Comparison of ENCODE assay signal across 14 cellular contexts in the genomic region with DNA sequence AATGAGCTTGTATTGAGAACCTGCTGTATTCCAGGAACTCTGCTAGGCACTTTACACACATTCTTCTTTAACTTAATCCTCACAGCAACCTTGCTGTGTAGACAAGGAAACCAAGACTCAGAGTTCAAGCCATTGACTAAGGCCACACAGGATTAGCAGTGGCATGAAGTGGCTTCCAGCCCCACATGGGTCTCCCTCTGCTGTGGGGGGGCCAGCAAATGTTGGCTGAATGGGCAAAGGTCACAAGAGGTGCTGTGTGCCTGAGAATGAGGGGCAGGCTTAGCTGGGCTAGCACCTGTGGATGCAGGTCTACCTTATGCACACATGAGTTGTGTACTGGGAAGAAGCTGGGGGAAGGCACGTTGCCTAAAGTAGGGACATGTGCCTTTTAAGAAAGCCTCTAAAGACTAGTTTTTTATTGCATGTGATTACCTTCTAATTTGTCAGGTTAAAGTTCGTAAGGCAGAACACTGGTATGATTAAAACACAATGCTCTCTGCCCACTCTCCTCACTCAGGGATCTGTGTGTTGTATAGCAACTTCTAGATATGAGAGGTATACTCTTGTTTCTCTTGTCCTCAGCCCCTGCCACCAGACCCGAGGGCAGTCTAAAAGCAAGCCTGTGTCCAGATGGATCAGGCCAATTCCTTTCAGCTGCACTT. TPM values are rescaled to one million over a fixed set of nuclear protein-coding genes. Genes with fewer than 3 reads are reported as not detected.
DNase-seq lines count a peak whose midpoint lies in the region; ATAC-seq and TF ChIP-seq lines count a peak whose summit lies in the region.
"Had no signal": no experiment of that assay in that cellular context is flagged by ENCODE, and none has a peak within 500 bp of the region (broad histone marks: within the 10 kb centered on the region; RNA-seq: fewer than 3 reads in every experiment).

No MANE protein-coding gene starts in this region.

- no peak for TF ChIP-seq CTCF in Caco-2 (IDR thresholded peaks at IDR 0.05; ENCODE audit: insufficient read depth in 1 of 2, low read depth in 1 of 2, low read length in 1 of 2, severe bottlenecking in 1 of 2, unreplicated experiment in 1 of 2)
- TF ChIP-seq CTCF in brain (conservative IDR thresholded peaks at IDR 0.05) = no peak
- TF ChIP-seq CTCF in gastrocnemius medialis (IDR thresholded peaks at IDR 0.05 in 4 of 5, conservative IDR thresholded peaks at IDR 0.05 in 1 of 5) = no peak

- H3K79me2 ChIP-seq in Karpas-422 (ENCODE audit: low read length) = peaks cover 91% of the 10 kb centered on the region

- H3K9me2 ChIP-seq in Karpas-422 (replicated peaks; ENCODE audit: insufficient read depth, low read length) = no peaks in the 10 kb centered on the region

- peaks cover 42% of the 10 kb centered on the region for H3K4me1 ChIP-seq in Caco-2
- H3K4me1 ChIP-seq in Karpas-422 (ENCODE audit: low read length) = peaks cover 29% of the 10 kb centered on the region
- peaks cover 3 to 5% of the 10 kb centered on the region in 2 donors for H3K4me1 ChIP-seq in gastrocnemius medialis

- in situ Hi-C loops in gastrocnemius medialis (cut with MboI; ENCODE audit: low sequenced_read_pairs in 4 of 4) = no loop called here

- ATAC-seq in naive thymus-derived CD8-positive, alpha-beta T cell = no peak
- no peak for ATAC-seq in gastrocnemius medialis

- no peak for TF ChIP-seq POLR2A in gastrocnemius medialis (IDR thresholded peaks at IDR 0.05)

- H3K27me3 Mint-ChIP-seq in Caco-2 (ENCODE audit: insufficient read depth, unreplicated experiment) (no peaks in the 10 kb centered on the region), brain (peaks cover 3% of the 10 kb centered on the region)
- no peaks in the 10 kb centered on the region for H3K27me3 Mint-ChIP-seq in naive thymus-derived CD8-positive, alpha-beta T cell

- H3K27me3 ChIP-seq in Caco-2 (replicated peaks; ENCODE audit: control insufficient read depth, insufficient read depth, low read length) (no peaks in the 10 kb centered on the region), Karpas-422 (ENCODE audit: low read length) (no peaks in the 10 kb centered on the region), gastrocnemius medialis (no peaks in the 10 kb centered on the region)
- H3K27me3 ChIP-seq: SJSA1 had no signal

- no peak for DNase-seq in Caco-2
- no peak for DNase-seq in Karpas-422
- no peak for DNase-seq in naive thymus-derived CD8-positive, alpha-beta T cell
- no peak for DNase-seq in Kasumi-1 (lab: John Stamatoyannopoulos, UW)
- no peak for DNase-seq in stimulated activated CD4-positive, alpha-beta T cell treated with anti-CD3 and anti-CD28 coated beads, Interleukin-4, amount 100 ng/mL, for 1 hour
- DNase-seq in gastrocnemius medialis = no peak
- DNase-seq: erythroblast, head of caudate nucleus, KBM-7, NCI-H446, substantia nigra had no signal

- POLR2A ChIA-PET in Caco-2 (lab: Charles Lee) = interaction anchor here (0.9 kb wide), 1 partner anchor 11 kb away, joined by 4 read pairs; a partner anchor contains a TSS
- POLR2A ChIA-PET in naive thymus-derived CD8-positive, alpha-beta T cell (lab: Charles Lee) = interaction anchor here (0.7 to 6.1 kb wide), 7 partner anchors 10 to 413 kb away, joined by 3 to 92 read pairs (median 4); a partner anchor contains a TSS

- H3K36me3 Mint-ChIP-seq in Caco-2 (ENCODE audit: insufficient read depth, unreplicated experiment) (no peaks in the 10 kb centered on the region), brain (no peaks in the 10 kb centered on the region)
- H3K36me3 Mint-ChIP-seq in naive thymus-derived CD8-positive, alpha-beta T cell = peaks cover 0 to 7% (median 0%) of the 10 kb centered on the region in 3 donors

- H3K4me1 Mint-ChIP-seq in Caco-2 (ENCODE audit: low read depth, unreplicated experiment) = peaks cover 30% of the 10 kb centered on the region
- peaks cover 75% of the 10 kb centered on the region for H3K4me1 Mint-ChIP-seq in brain
- H3K4me1 Mint-ChIP-seq in naive thymus-derived CD8-positive, alpha-beta T cell = peaks cover 57 to 91% (median 81%) of the 10 kb centered on the region in 4 donors

- CTCF ChIA-PET in Caco-2 (lab: Charles Lee) = no interaction called here

- no peaks in the 10 kb centered on the region for H3K9me3 Mint-ChIP-seq in Caco-2 (ENCODE audit: unreplicated experiment)
- no peaks in the 10 kb centered on the region for H3K9me3 Mint-ChIP-seq in brain
- H3K9me3 Mint-ChIP-seq in naive thymus-derived CD8-positive, alpha-beta T cell = no peaks in the 10 kb centered on the region

- H3K9me3 ChIP-seq in Caco-2 (no peaks in the 10 kb centered on the region), Karpas-422 (ENCODE audit: low read length) (no peaks in the 10 kb centered on the region), gastrocnemius medialis (no peaks in the 10 kb centered on the region)
- H3K9me3 ChIP-seq: SJSA1 had no signal

- peak overlapping the region; percentile 25 for H3K4me2 ChIP-seq in Karpas-422 (ENCODE audit: low read depth, low read length, poor library complexity, severe bottlenecking)

- no peak overlapping the region for H3K27ac ChIP-seq in Karpas-422 (ENCODE audit: low read length)
- H3K27ac ChIP-seq in gastrocnemius medialis = no peak overlapping the region
- H3K27ac ChIP-seq: C4-2B, SJSA1 had no signal

- peaks cover 30% of the 10 kb centered on the region for H4K20me1 ChIP-seq in Karpas-422 (ENCODE audit: insufficient read depth, low read depth, low read length)

- H3K4me3 ChIP-seq in Caco-2 (ENCODE audit: low read depth, low read length) (no peak overlapping the region), Karpas-422 (ENCODE audit: low read length) (no peak overlapping the region), gastrocnemius medialis (no peak overlapping the region)
- H3K4me3 ChIP-seq: SJSA1 had no signal

- intact Hi-C loops in Caco-2 (cut with micrococcal nuclease; ENCODE audit: unreplicated experiment) = no loop called here
- intact Hi-C loops in gastrocnemius medialis (cut with DNase I; ENCODE audit: low total_unique reads) = no loop called here

- H3K4me3 Mint-ChIP-seq in Caco-2 (ENCODE audit: unreplicated experiment) = no peak overlapping the region
- peak overlapping the region in 1 of 5 experiments; percentile 16 for H3K4me3 Mint-ChIP-seq in brain
- peak overlapping the region; percentile 61 to 94 (median 87) for H3K4me3 Mint-ChIP-seq in naive thymus-derived CD8-positive, alpha-beta T cell

- no TSS peak for BruUV-seq in Caco-2 (replicated peaks; lab: Mats Ljungman, UMichigan)

- H3K36me3 ChIP-seq in Caco-2 (ENCODE audit: control insufficient read depth, insufficient read depth, low read length) (no peaks in the 10 kb centered on the region), Karpas-422 (ENCODE audit: insufficient read depth, low read length) (no peaks in the 10 kb centered on the region), gastrocnemius medialis (no peaks in the 10 kb centered on the region)
- H3K36me3 ChIP-seq: SJSA1 had no signal

- peak overlapping the region; percentile 45; the same call in 1 of the 2 replicates for H3K9ac ChIP-seq in Karpas-422 (ENCODE audit: low read length)

- H2AFZ ChIP-seq in Karpas-422 (ENCODE audit: low read length) = no peak overlapping the region

- H3K27ac Mint-ChIP-seq in Caco-2 (ENCODE audit: unreplicated experiment) (peak overlapping the region; percentile 9), brain (peak overlapping the region in 3 of 5 experiments; percentile 47 to 73 (median 64))
- H3K27ac Mint-ChIP-seq in naive thymus-derived CD8-positive, alpha-beta T cell = peak overlapping the region; percentile 83 to 98 (median 94)

RNA-seq across cellular contexts. Expression of a gene that starts 10.9 kb away (rescaled TPM):
- 25.9 and 28.1 TPM in 2 replicates for total RNA-seq in Caco-2 (2022)
- total RNA-seq in Karpas-422 (2014; rRNA removed; shearing (Covaris generic); ENCODE audit: low replicate concordance) = 10.3 and 15.4 TPM in 2 replicates
- 22.4 TPM for polyA plus RNA-seq in brain (ENCODE audit: insufficient read depth, low read depth, low replicate concordance)
- total RNA-seq in naive thymus-derived CD8-positive, alpha-beta T cell = 10 to 100 TPM; 37.1 to 37.6 TPM
- 1 to 10 TPM; 1.5 to 3.3 (median 1.7) TPM for polyA plus RNA-seq in naive thymus-derived CD8-positive, alpha-beta T cell
- total RNA-seq in gastrocnemius medialis = 10 to 100 TPM in 3 of 4 donors, 1 to 10 TPM in 1; 8.8 to 27.4 (median 13.5) TPM

RNA-seq across cellular contexts. Expression of a gene that starts 19.2 kb away (rescaled TPM):
- total RNA-seq in Caco-2 (2022) (17.0 and 19.6 TPM in 2 replicates), gastrocnemius medialis (1 to 10 TPM; 3.0 to 5.2 (median 3.9) TPM)
- 8.4 and 11.6 TPM in 2 replicates for total RNA-seq in Karpas-422 (2014; rRNA removed; shearing (Covaris generic); ENCODE audit: low replicate concordance)
- 13.5 TPM for polyA plus RNA-seq in brain (ENCODE audit: insufficient read depth, low read depth, low replicate concordance)
- 1 to 10 TPM; 8.2 to 9.8 TPM for total RNA-seq in naive thymus-derived CD8-positive, alpha-beta T cell
- 1 to 10 TPM in 1 of 3 donors, under 1 TPM in 2; 0.74 to 1.2 (median 0.77) TPM for polyA plus RNA-seq in naive thymus-derived CD8-positive, alpha-beta T cell

RNA-seq across cellular contexts. Expression of a gene that starts 46.0 kb away (rescaled TPM):
- 74.5 and 76.6 TPM in 2 replicates for total RNA-seq in Caco-2 (2022)
- 38.1 and 56.4 TPM in 2 replicates for total RNA-seq in Karpas-422 (2014; rRNA removed; shearing (Covaris generic); ENCODE audit: low replicate concordance)
- polyA plus RNA-seq in brain (ENCODE audit: insufficient read depth, low read depth, low replicate concordance) = 64.0 TPM
- total RNA-seq in naive thymus-derived CD8-positive, alpha-beta T cell = 100 to 1,000 TPM; 120 TPM
- polyA plus RNA-seq in naive thymus-derived CD8-positive, alpha-beta T cell = 10 to 100 TPM; 48.2 to 77.7 (median 49.5) TPM
- total RNA-seq in gastrocnemius medialis = 10 to 100 TPM; 27.4 to 34.1 (median 29.1) TPM

Comparison
In these comparisons a context has a peak if more than half of its experiments do, and no peak if none do; other contexts are left out.
1. H3K27ac Mint-ChIP-seq: peak in every context shown above with its lines; median percentile 94 in naive thymus-derived CD8-positive, alpha-beta T cell; 64 in brain; 9 in Caco-2.